Comparison of ENCODE assay signal across 8 cellular contexts in genomic region chr14:73634333-73634833, GRCh38. TPM values are rescaled to one million over a fixed set of nuclear protein-coding genes. Genes with fewer than 3 reads are reported as not detected.
A peak's percentile ranks its signal among the peaks of the same experiment; 100 is the strongest.
DNase-seq lines count a peak whose midpoint lies in the region; ATAC-seq, FAIRE-seq and TF ChIP-seq lines count a peak whose summit lies in the region.

No MANE protein-coding gene starts in this region.

- H3K36me3 Mint-ChIP-seq in stimulated activated naive CD8-positive, alpha-beta T cell treated with anti-CD3 and anti-CD28 coated beads, Interleukin-15, Interleukin-2, amounts not matched to agents 100 ng/mL and 50 ng/mL, for 24 hours (ENCODE audit: low read depth), result no peaks in the 10 kb centered on the region

- H3K27ac Mint-ChIP-seq in stimulated activated naive CD8-positive, alpha-beta T cell treated with anti-CD3 and anti-CD28 coated beads, Interleukin-15, Interleukin-2, amounts not matched to agents 100 ng/mL and 50 ng/mL, for 24 hours, result no peak overlapping the region

- peak overlapping the region; percentile 59 for H3K4me3 Mint-ChIP-seq in stimulated activated naive CD8-positive, alpha-beta T cell treated with anti-CD3 and anti-CD28 coated beads, Interleukin-15, Interleukin-2, amounts not matched to agents 100 ng/mL and 50 ng/mL, for 24 hours

- H3K4me1 Mint-ChIP-seq in stimulated activated naive CD8-positive, alpha-beta T cell treated with anti-CD3 and anti-CD28 coated beads, Interleukin-15, Interleukin-2, amounts not matched to agents 100 ng/mL and 50 ng/mL, for 24 hours (ENCODE audit: low read depth), result peaks cover 11% of the 10 kb centered on the region

- TF ChIP-seq CTCF in GM06990 (IDR thresholded peaks at IDR 0.05; ENCODE audit: insufficient read depth, low read length, poor library complexity, severe bottlenecking) (peak; percentile 33), bronchial epithelial cell (IDR thresholded peaks at IDR 0.05; ENCODE audit: insufficient read depth, low read length, severe bottlenecking) (peak; percentile 54)

- peaks cover 4% of the 10 kb centered on the region for H3K27me3 Mint-ChIP-seq in stimulated activated naive CD8-positive, alpha-beta T cell treated with anti-CD3 and anti-CD28 coated beads, Interleukin-15, Interleukin-2, amounts not matched to agents 100 ng/mL and 50 ng/mL, for 24 hours

- H3K27me3 ChIP-seq in GM06990 (replicated peaks; ENCODE audit: control insufficient read depth, insufficient read depth, low read length) (no peaks in the 10 kb centered on the region; the same call in 1 of the 2 replicates), bronchial epithelial cell (ENCODE audit: control insufficient read depth, insufficient read depth, low read length) (no peaks in the 10 kb centered on the region), layer of hippocampus (ENCODE audit: control insufficient read depth, insufficient read depth, low read length) (no peaks in the 10 kb centered on the region)

- H3K36me3 ChIP-seq in GM06990 (ENCODE audit: control insufficient read depth, insufficient read depth, low read length) (no peaks in the 10 kb centered on the region), bronchial epithelial cell (ENCODE audit: control insufficient read depth, insufficient read depth, low read length) (no peaks in the 10 kb centered on the region)

- ATAC-seq in GM18858 (IDR thresholded peaks at IDR 0.05; ENCODE audit: unreplicated experiment), result no peak

- H3K27ac ChIP-seq in layer of hippocampus (ENCODE audit: low read depth, low read length), result peak overlapping the region; percentile 81

- peak; percentile 18 for DNase-seq in GM06990 (ENCODE audit: extremely low read depth, insufficient read length)
- peak; percentile 41 for DNase-seq in NCI-H146 treated with DMSO at 0.1 percent for 48 hours (lab: John Stamatoyannopoulos, UW; ENCODE audit: unreplicated experiment)
- peak; percentile 6 for DNase-seq in bronchial epithelial cell (ENCODE audit: low read depth)
- no peak for DNase-seq in stimulated activated CD4-positive, alpha-beta T cell treated with anti-CD3 and anti-CD28 coated beads, Interleukin-2, amount 100 ng/mL, for 24 hours
- no peak for DNase-seq in NCI-H446 (lab: John Stamatoyannopoulos, UW)

- H3K9me3 Mint-ChIP-seq in stimulated activated naive CD8-positive, alpha-beta T cell treated with anti-CD3 and anti-CD28 coated beads, Interleukin-15, Interleukin-2, amounts not matched to agents 100 ng/mL and 50 ng/mL, for 24 hours, result no peaks in the 10 kb centered on the region

- H3K4me3 ChIP-seq in GM06990 (replicated peaks; ENCODE audit: low read depth, low read length) (no peak overlapping the region; the same call in 1 of the 2 replicates), bronchial epithelial cell (ENCODE audit: low read depth, low read length) (peak overlapping the region; percentile 54)

- FAIRE-seq in bronchial epithelial cell (lab: Jason Lieb, UNC), result no peak

RNA-seq across cellular contexts. Expression of gene DNAL1, which starts 10.4 kb away (rescaled TPM):
- total RNA-seq in bronchial epithelial cell, result 5.8 and 9.9 TPM in 2 replicates

RNA-seq across cellular contexts. Expression of gene ACOT6, which starts 22.1 kb away (rescaled TPM):
- total RNA-seq in bronchial epithelial cell, result not detected in 2 replicates

RNA-seq across cellular contexts. Expression of gene ACOT4, which starts 42.7 kb away (rescaled TPM):
- 0.26 TPM in 2 replicates for total RNA-seq in bronchial epithelial cell

Comparison
In these comparisons a context has a peak if more than half of its experiments do, and no peak if none do; other contexts are left out.
1. DNase-seq: peak in GM06990 (single experiment), NCI-H146 treated with DMSO at 0.1 percent for 48 hours (single experiment) and bronchial epithelial cell (single experiment); none in stimulated activated CD4-positive, alpha-beta T cell treated with anti-CD3 and anti-CD28 coated beads, Interleukin-2, amount 100 ng/mL, for 24 hours (0 of 2) and NCI-H446 (0 of 2).